8 cellular contexts compared by ENCODE assay signal in the genomic region with DNA sequence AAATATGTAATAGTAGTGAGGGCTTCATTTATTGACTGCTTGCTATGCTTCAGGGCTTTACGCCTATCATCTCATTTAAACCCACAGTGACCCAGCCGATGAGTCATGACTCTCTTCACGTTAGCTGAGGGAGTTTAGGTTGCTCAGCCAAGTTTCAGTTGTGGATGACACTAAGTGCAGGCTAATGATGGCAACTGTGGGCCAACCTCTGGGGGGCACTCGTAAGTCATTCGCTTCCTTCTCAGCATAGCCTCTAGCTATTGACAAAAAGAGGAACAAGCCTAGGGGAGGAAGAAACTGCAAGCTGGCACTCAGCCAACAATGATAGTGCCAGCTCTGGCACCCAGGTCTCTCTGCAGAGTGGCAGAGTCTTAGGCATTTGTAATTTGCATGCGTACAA.
A peak's percentile ranks its signal among the peaks of the same experiment; 100 is the strongest.
DNase-seq lines count a peak whose midpoint lies in the region; ATAC-seq and TF ChIP-seq lines count a peak whose summit lies in the region.

No MANE protein-coding gene starts in this region.

- H3K36me3 Mint-ChIP-seq in activated B cell treated with CpG ODN at 0.5 μM for 24 hours (ENCODE audit: low read depth) (no peaks in the 10 kb centered on the region), naive B cell (no peaks in the 10 kb centered on the region), nephron progenitor cell (ENCODE audit: low read depth) (peaks cover 5% of the 10 kb centered on the region)

- CTCF ChIA-PET in activated B cell treated with CpG ODN at 0.5 μM for 24 hours (lab: Charles Lee), result interaction anchor here (0.6 to 1.4 kb wide), 8 partner anchors 11 to 1840 kb away, joined by 3 to 8 read pairs (median 3); no protein-coding TSS in a partner anchor

- H3K4me1 ChIP-seq in upper lobe of right lung, result peaks cover 20% of the 10 kb centered on the region

- no peaks in the 10 kb centered on the region for H3K27me3 ChIP-seq in upper lobe of right lung

- in situ Hi-C loops in KBM-7 (cut with MboI; ENCODE audit: low pct_unique_long_range_greater_than_20kb, low sequenced_read_pairs), result no loop called here

- TF ChIP-seq CTCF in activated B cell treated with CpG ODN at 0.5 μM for 24 hours (IDR thresholded peaks at IDR 0.05) (no peak), upper lobe of right lung (IDR thresholded peaks at IDR 0.05) (peak; percentile 37), nephron progenitor cell (IDR thresholded peaks at IDR 0.05) (no peak)

- POLR2A ChIA-PET in activated B cell treated with CpG ODN at 0.5 μM for 24 hours (lab: Charles Lee), result interaction anchor here (0.8 to 0.9 kb wide), 2 partner anchors 386 to 387 kb away, joined by 3 to 5 read pairs; a partner anchor contains a TSS

- H3K9me3 Mint-ChIP-seq in activated B cell treated with CpG ODN at 0.5 μM for 24 hours, result no peaks in the 10 kb centered on the region
- no peaks in the 10 kb centered on the region for H3K9me3 Mint-ChIP-seq in naive B cell
- no peaks in the 10 kb centered on the region for H3K9me3 Mint-ChIP-seq in nephron progenitor cell

- H3K4me3 Mint-ChIP-seq in activated B cell treated with CpG ODN at 0.5 μM for 24 hours, result peak overlapping the region; percentile 2
- peak overlapping the region in 3 of 8 donors; percentile 1 to 56 (median 15) for H3K4me3 Mint-ChIP-seq in naive B cell
- H3K4me3 Mint-ChIP-seq in nephron progenitor cell, result no peak overlapping the region

- H3K4me1 Mint-ChIP-seq in activated B cell treated with CpG ODN at 0.5 μM for 24 hours (peaks cover 50% of the 10 kb centered on the region), naive B cell (peaks cover 45 to 51% (median 50%) of the 10 kb centered on the region in 3 donors), nephron progenitor cell (peaks cover 93% of the 10 kb centered on the region)

- H3K27ac Mint-ChIP-seq in activated B cell treated with CpG ODN at 0.5 μM for 24 hours, result no peak overlapping the region
- H3K27ac Mint-ChIP-seq in naive B cell, result peak overlapping the region in 1 of 6 donors; percentile 34
- no peak overlapping the region for H3K27ac Mint-ChIP-seq in nephron progenitor cell

- H3K4me3 ChIP-seq in upper lobe of right lung, result no peak overlapping the region

- intact Hi-C loops in activated B cell treated with CpG ODN at 0.5 μM for 24 hours (cut with micrococcal nuclease) (loop anchor here (1.0 to 2.0 kb wide), 4 partner anchors 385 to 1207 kb away; a partner anchor contains a TSS), upper lobe of right lung (cut with DNase I) (no loop called here)

- H3K27ac ChIP-seq in caudate nucleus (ENCODE audit: low read depth, low read length) (no peak overlapping the region), upper lobe of right lung (no peak overlapping the region)

- ATAC-seq in GM21723 (IDR thresholded peaks at IDR 0.05; ENCODE audit: unreplicated experiment) (peak; percentile 88), activated B cell treated with CpG ODN at 0.5 μM for 24 hours (ENCODE audit: low read depth) (peak; percentile 94), naive B cell (ENCODE audit: low read depth in 2 of 2) (peak; percentile 86 to 87), upper lobe of right lung (peak; percentile 86)

- DNase-seq in GDM1 (lab: John Stamatoyannopoulos, UW) (peak; percentile 81), KBM-7 (peak; percentile 96), activated B cell treated with CpG ODN at 0.5 μM for 24 hours (peak; percentile 45), caudate nucleus (lab: John Stamatoyannopoulos, UW) (peak in 37 of 61 donors; percentile 4 to 73 (median 34)), naive B cell (peak; percentile 77), upper lobe of right lung (peak; percentile 74), nephron progenitor cell (no peak)

- H3K27me3 Mint-ChIP-seq in activated B cell treated with CpG ODN at 0.5 μM for 24 hours, result peaks cover 4% of the 10 kb centered on the region
- peaks cover 0 to 8% (median 5%) of the 10 kb centered on the region in 3 donors for H3K27me3 Mint-ChIP-seq in naive B cell
- H3K27me3 Mint-ChIP-seq in nephron progenitor cell (ENCODE audit: low read depth, poor library complexity), result no peaks in the 10 kb centered on the region

- no peaks in the 10 kb centered on the region for H3K36me3 ChIP-seq in upper lobe of right lung

- no peaks in the 10 kb centered on the region for H3K9me3 ChIP-seq in upper lobe of right lung
